ENCODE assay signal across 13 cellular contexts in the genomic region with DNA sequence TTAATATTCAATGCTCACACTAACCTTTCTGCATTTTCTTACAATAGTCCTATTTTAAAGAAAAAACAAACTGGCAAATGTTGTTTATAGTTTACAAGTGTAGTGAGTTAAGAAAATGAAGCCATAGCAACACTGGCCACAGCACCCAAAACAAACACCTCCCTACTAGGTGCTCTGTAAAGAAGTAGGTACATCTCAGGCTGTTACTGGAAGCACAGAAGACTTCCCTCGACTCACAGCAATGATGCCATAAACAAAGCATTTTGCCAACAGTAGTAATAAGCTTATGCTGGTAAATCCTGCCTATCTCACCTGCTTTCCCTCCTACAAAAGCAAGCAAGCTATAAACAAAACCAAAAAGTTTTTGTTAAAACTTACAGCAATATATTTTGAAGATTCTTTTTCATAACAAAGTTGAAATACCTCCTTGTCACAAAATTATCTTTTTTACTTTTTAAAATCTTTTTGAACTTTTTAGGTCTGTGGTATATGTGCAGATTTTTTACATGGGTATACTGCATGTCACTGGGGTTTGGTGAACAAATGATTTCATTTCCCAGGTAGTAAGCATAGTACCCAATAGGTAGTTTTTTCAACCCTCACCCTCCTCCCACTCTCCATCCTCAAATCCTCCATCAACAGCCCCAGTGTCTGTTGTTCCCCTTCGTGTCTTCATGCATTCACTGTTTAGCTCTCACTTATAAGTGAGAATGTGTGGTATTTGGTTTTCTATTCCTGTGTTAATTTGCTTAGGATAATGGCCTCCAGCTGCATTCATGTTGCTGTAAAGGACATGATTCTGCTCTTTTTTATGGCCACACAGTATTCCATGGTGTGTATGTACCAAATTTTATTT.
DNase-seq lines count a peak whose midpoint lies in the region; ATAC-seq and TF ChIP-seq lines count a peak whose summit lies in the region.
"Had no signal": no experiment of that assay in that cellular context is flagged by ENCODE, and none has a peak within 500 bp of the region (broad histone marks: within the 10 kb centered on the region; RNA-seq: fewer than 3 reads in every experiment).

No MANE protein-coding gene starts in this region.

- H3K4me3 ChIP-seq in HUES6 (ENCODE audit: low read depth, low read length) (no peak overlapping the region), astrocyte of the spinal cord (ENCODE audit: low read depth, low read length) (no peak overlapping the region)
- H3K4me3 ChIP-seq: uterus had no signal

- in situ Hi-C loops in astrocyte of the spinal cord (cut with HindIII; ENCODE audit: low sequenced_read_pairs): no loop called here

- peaks cover 35% of the 10 kb centered on the region for H3K36me3 Mint-ChIP-seq in stimulated activated naive CD8-positive, alpha-beta T cell treated with anti-CD3 and anti-CD28 coated beads, Interleukin-15, Interleukin-2, amounts not matched to agents 100 ng/mL and 50 ng/mL, for 24 hours (ENCODE audit: low read depth)

- no peak for TF ChIP-seq CTCF in astrocyte of the spinal cord (IDR thresholded peaks at IDR 0.05; ENCODE audit: low read depth, low read length)

- ATAC-seq in stimulated activated naive CD8-positive, alpha-beta T cell treated with anti-CD3 and anti-CD28 coated beads, Interleukin-15, amount 100 ng/mL, for 72 hours: no peak
- ATAC-seq in HG02973 (IDR thresholded peaks at IDR 0.05; ENCODE audit: unreplicated experiment): no peak
- ATAC-seq in GM19023 (IDR thresholded peaks at IDR 0.05; ENCODE audit: unreplicated experiment): no peak
- ATAC-seq: Right ventricle myocardium inferior had no signal

- H3K27ac Mint-ChIP-seq in stimulated activated naive CD8-positive, alpha-beta T cell treated with anti-CD3 and anti-CD28 coated beads, Interleukin-15, Interleukin-2, amounts not matched to agents 100 ng/mL and 50 ng/mL, for 24 hours: peak overlapping the region; percentile 18
- H3K27ac Mint-ChIP-seq in stimulated activated naive CD8-positive, alpha-beta T cell treated with anti-CD3 and anti-CD28 coated beads, Interleukin-15, amount 100 ng/mL, for 72 hours: no peak overlapping the region

- no peak overlapping the region for H3K4me3 Mint-ChIP-seq in stimulated activated naive CD8-positive, alpha-beta T cell treated with anti-CD3 and anti-CD28 coated beads, Interleukin-15, Interleukin-2, amounts not matched to agents 100 ng/mL and 50 ng/mL, for 24 hours
- H3K4me3 Mint-ChIP-seq in stimulated activated naive CD8-positive, alpha-beta T cell treated with anti-CD3 and anti-CD28 coated beads, Interleukin-15, amount 100 ng/mL, for 72 hours: no peak overlapping the region

- H3K4me1 ChIP-seq in HUES6 (ENCODE audit: control insufficient read depth, insufficient read depth, low read length): peaks cover 17% of the 10 kb centered on the region; the same call in 1 of the 2 replicates
- H3K4me1 ChIP-seq: uterus had no signal

- no peaks in the 10 kb centered on the region for H3K27me3 Mint-ChIP-seq in stimulated activated naive CD8-positive, alpha-beta T cell treated with anti-CD3 and anti-CD28 coated beads, Interleukin-15, Interleukin-2, amounts not matched to agents 100 ng/mL and 50 ng/mL, for 24 hours
- H3K27me3 Mint-ChIP-seq in stimulated activated naive CD8-positive, alpha-beta T cell treated with anti-CD3 and anti-CD28 coated beads, Interleukin-15, amount 100 ng/mL, for 72 hours: no peaks in the 10 kb centered on the region
- H3K27me3 Mint-ChIP-seq: naive B cell had no signal

- peak overlapping the region; percentile 22 for H3K27ac ChIP-seq in HUES6 (ENCODE audit: low read depth, low read length)
- H3K27ac ChIP-seq: uterus had no signal

- peaks cover 21% of the 10 kb centered on the region; the same call in 1 of the 2 replicates for H3K9me3 ChIP-seq in HUES6 (ENCODE audit: control insufficient read depth, insufficient read depth, low read depth, low read length)
- H3K9me3 ChIP-seq: uterus had no signal

- peaks cover 67% of the 10 kb centered on the region for H3K4me1 Mint-ChIP-seq in stimulated activated naive CD8-positive, alpha-beta T cell treated with anti-CD3 and anti-CD28 coated beads, Interleukin-15, Interleukin-2, amounts not matched to agents 100 ng/mL and 50 ng/mL, for 24 hours (ENCODE audit: low read depth)
- peaks cover 68% of the 10 kb centered on the region for H3K4me1 Mint-ChIP-seq in stimulated activated naive CD8-positive, alpha-beta T cell treated with anti-CD3 and anti-CD28 coated beads, Interleukin-15, amount 100 ng/mL, for 72 hours

- no peak overlapping the region for H3K9ac ChIP-seq in HUES6 (ENCODE audit: low read length)

- H3K9me3 Mint-ChIP-seq in stimulated activated naive CD8-positive, alpha-beta T cell treated with anti-CD3 and anti-CD28 coated beads, Interleukin-15, Interleukin-2, amounts not matched to agents 100 ng/mL and 50 ng/mL, for 24 hours: no peaks in the 10 kb centered on the region
- no peaks in the 10 kb centered on the region for H3K9me3 Mint-ChIP-seq in stimulated activated naive CD8-positive, alpha-beta T cell treated with anti-CD3 and anti-CD28 coated beads, Interleukin-15, amount 100 ng/mL, for 72 hours
- H3K9me3 Mint-ChIP-seq: naive B cell had no signal

- H3K36me3 ChIP-seq in HUES6 (ENCODE audit: control insufficient read depth, insufficient read depth, low read length): peaks cover 15% of the 10 kb centered on the region
- H3K36me3 ChIP-seq: uterus had no signal

- no peak for DNase-seq in stimulated activated naive CD8-positive, alpha-beta T cell treated with anti-CD3 and anti-CD28 coated beads, Interleukin-15, amount 100 ng/mL, for 72 hours
- peak; percentile 15 for DNase-seq in astrocyte of the spinal cord (ENCODE audit: low read depth, low spot score)
- DNase-seq in effector CD4-positive, alpha-beta T cell: no peak
- no peak for DNase-seq in activated gamma-delta T cell (lab: John Stamatoyannopoulos, UW)
- DNase-seq: right cardiac atrium; stimulated activated CD4-positive, alpha-beta T cell treated with anti-CD3 and anti-CD28 coated beads, Interleukin-4, amount 100 ng/mL, for 4 hours; uterus had no signal

- H3K27me3 ChIP-seq in HUES6 (ENCODE audit: control insufficient read depth, insufficient read depth, low read length): no peaks in the 10 kb centered on the region
- H3K27me3 ChIP-seq: uterus had no signal
